Comparison of ENCODE assay signal across 29 cellular contexts in the genomic region with DNA sequence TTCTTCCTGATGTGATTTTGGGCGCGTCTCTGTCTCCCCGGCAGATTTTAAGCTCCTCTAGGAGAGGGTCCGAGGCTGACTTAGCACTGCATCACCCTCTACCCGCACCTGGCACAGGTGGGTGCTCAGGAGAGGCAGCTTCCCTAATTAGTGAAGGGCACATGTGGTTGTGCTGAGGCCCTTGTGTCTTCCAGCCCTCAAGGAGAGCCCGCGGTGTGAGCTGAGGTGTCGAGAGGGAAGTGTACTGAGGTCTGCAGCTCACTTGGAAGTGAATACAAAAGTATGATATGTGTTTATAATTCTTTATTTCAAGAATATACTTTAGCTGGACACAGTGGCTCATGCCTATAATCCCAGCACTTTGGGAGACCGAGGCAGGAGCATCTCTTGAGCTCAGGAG.
"Had no signal": no experiment of that assay in that cellular context is flagged by ENCODE, and none has a peak within 500 bp of the region (broad histone marks: within the 10 kb centered on the region; RNA-seq: fewer than 3 reads in every experiment).

No MANE protein-coding gene starts in this region.

- H3K27ac ChIP-seq: neural progenitor cell, neutrophil, ovary, parathyroid adenoma, psoas muscle, right lobe of liver, sigmoid colon, stomach, suprapubic skin, testis, tibial artery, transverse colon, upper lobe of right lung, uterus had no signal

- H3K36me3 ChIP-seq: neural progenitor cell, neutrophil, ovary, right lobe of liver, sigmoid colon, stomach, suprapubic skin, tibial artery, transverse colon, upper lobe of right lung, uterus had no signal

- H3K4me3 ChIP-seq: neural progenitor cell, ovary, psoas muscle, right lobe of liver, sigmoid colon, stomach, suprapubic skin, testis, tibial artery, transverse colon, upper lobe of right lung, uterus had no signal

- H3K4me1 Mint-ChIP-seq: natural killer cell; nephron; stimulated activated effector memory CD8-positive, alpha-beta T cell treated with anti-CD3 and anti-CD28 coated beads, Interleukin-12 subunit alpha, Interleukin-12 subunit beta, amount 100 ng/mL, for 72 hours had no signal

- H3K4me3 Mint-ChIP-seq: naive thymus-derived CD4-positive, alpha-beta T cell; natural killer cell; nephron; stimulated activated effector memory CD8-positive, alpha-beta T cell treated with anti-CD3 and anti-CD28 coated beads, Interleukin-12 subunit alpha, Interleukin-12 subunit beta, amount 100 ng/mL, for 72 hours; stimulated activated naive B cell treated with anti-CD40 and anti-IgM and Interleukin-4, amounts not matched to agents 10 μg/mL and 1 μg/mL and 100 μg/mL, for 72 hours; stimulated activated naive CD8-positive, alpha-beta T cell treated with anti-CD3 and anti-CD28 coated beads, Interleukin-15, Interleukin-2, amounts not matched to agents 100 ng/mL and 50 ng/mL, for 24 hours; type B pancreatic cell had no signal

- H3K9ac ChIP-seq: neural progenitor cell, parathyroid adenoma had no signal

- H2AFZ ChIP-seq: neural progenitor cell, parathyroid adenoma had no signal

- H3K4me2 ChIP-seq: neural progenitor cell had no signal

- H3K9me3 Mint-ChIP-seq: natural killer cell; stimulated activated effector memory CD8-positive, alpha-beta T cell treated with anti-CD3 and anti-CD28 coated beads, Interleukin-12 subunit alpha, Interleukin-12 subunit beta, amount 100 ng/mL, for 72 hours; stimulated activated naive CD8-positive, alpha-beta T cell treated with anti-CD3 and anti-CD28 coated beads, Interleukin-15, Interleukin-2, amounts not matched to agents 100 ng/mL and 50 ng/mL, for 24 hours; type B pancreatic cell had no signal

- ATAC-seq: naive thymus-derived CD4-positive, alpha-beta T cell; natural killer cell; psoas muscle; right cardiac atrium; right lobe of liver; stimulated activated effector memory CD8-positive, alpha-beta T cell treated with anti-CD3 and anti-CD28 coated beads, Interleukin-12 subunit alpha, Interleukin-12 subunit beta, amount 100 ng/mL, for 72 hours; stimulated activated naive B cell treated with anti-CD40 and anti-IgM and Interleukin-4, amounts not matched to agents 10 μg/mL and 1 μg/mL and 100 μg/mL, for 72 hours; upper lobe of right lung had no signal

- H3K9me3 ChIP-seq: neutrophil, ovary, psoas muscle, right lobe of liver, sigmoid colon, suprapubic skin, testis, transverse colon, upper lobe of right lung, uterus had no signal

- H3K4me1 ChIP-seq: neural progenitor cell, parathyroid adenoma, psoas muscle, right lobe of liver, sigmoid colon, stomach, suprapubic skin, tibial artery, transverse colon, upper lobe of right lung, uterus had no signal

- H3K27me3 ChIP-seq: ovary, right lobe of liver, testis, uterus had no signal

- H3K36me3 Mint-ChIP-seq: naive thymus-derived CD4-positive, alpha-beta T cell; natural killer cell; neural progenitor cell; stimulated activated effector memory CD8-positive, alpha-beta T cell treated with anti-CD3 and anti-CD28 coated beads, Interleukin-12 subunit alpha, Interleukin-12 subunit beta, amount 100 ng/mL, for 72 hours; type B pancreatic cell had no signal

- DNase-seq: naive thymus-derived CD4-positive, alpha-beta T cell; natural killer cell; ovary; right cardiac atrium; right lobe of liver; sigmoid colon; small intestine; stimulated activated CD4-positive, alpha-beta T cell treated with anti-CD3 and anti-CD28 coated beads, Interleukin-15, amount 100 ng/mL, for 24 hours; stimulated activated CD4-positive, alpha-beta T cell treated with anti-CD3 and anti-CD28 coated beads, Interleukin-2, amount 100 ng/mL, for 24 hours; stimulated activated CD4-positive, alpha-beta T cell treated with anti-CD3 and anti-CD28 coated beads, Interleukin-2, amount 100 ng/mL, for 48 hours; stimulated activated CD4-positive, alpha-beta T cell treated with anti-CD3 and anti-CD28 coated beads, Interleukin-4, amount 100 ng/mL, for 24 hours; stimulated activated naive B cell treated with anti-CD40 and anti-IgM and Interleukin-4, amounts not matched to agents 10 μg/mL and 1 μg/mL and 100 μg/mL, for 72 hours; stimulated activated naive CD4-positive, alpha-beta T cell treated with Interleukin-2 at 50 U/mL for 16 hours; stomach; testis; tibial artery; transverse colon; upper lobe of right lung; uterus had no signal

- H3K27ac Mint-ChIP-seq: naive thymus-derived CD4-positive, alpha-beta T cell; natural killer cell; nephron; progenitor cell of endocrine pancreas; stimulated activated effector memory CD8-positive, alpha-beta T cell treated with anti-CD3 and anti-CD28 coated beads, Interleukin-12 subunit alpha, Interleukin-12 subunit beta, amount 100 ng/mL, for 72 hours; stimulated activated naive B cell treated with anti-CD40 and anti-IgM and Interleukin-4, amounts not matched to agents 10 μg/mL and 1 μg/mL and 100 μg/mL, for 72 hours; stimulated activated naive CD8-positive, alpha-beta T cell treated with anti-CD3 and anti-CD28 coated beads, Interleukin-15, Interleukin-2, amounts not matched to agents 100 ng/mL and 50 ng/mL, for 24 hours; type B pancreatic cell had no signal
